In genomic region chr1:12173631-12174121, GRCh38 we compare ENCODE assay signal across 7 cellular contexts. TPM values are rescaled to one million over a fixed set of nuclear protein-coding genes. Genes with fewer than 3 reads are reported as not detected.
DNase-seq lines count a peak whose midpoint lies in the region; ATAC-seq lines count a peak whose summit lies in the region.

No MANE protein-coding gene starts in this region.

- peak overlapping the region; percentile 98 for H3K27ac Mint-ChIP-seq in T-helper 1 cell treated with Interleukin-12 subunit alpha and Interleukin-12 subunit beta and Interleukin-4 antibody, amounts not matched to agents 30 μg/mL and 1 μg/mL, for 36 hours
- H3K27ac Mint-ChIP-seq in activated naive CD4-positive, alpha-beta T cell treated with anti-CD3 and anti-CD28 coated beads, Interleukin-2, amount 50 U/mL, for 72 hours, result peak overlapping the region; percentile 94 to 99
- peak overlapping the region; percentile 81 to 95 (median 91) for H3K27ac Mint-ChIP-seq in naive B cell
- H3K27ac Mint-ChIP-seq in stimulated activated naive CD8-positive, alpha-beta T cell treated with anti-CD3 and anti-CD28 coated beads, Interleukin-15, amount 100 ng/mL, for 72 hours, result peak overlapping the region; percentile 71 to 95

- DNase-seq in activated naive CD4-positive, alpha-beta T cell treated with anti-CD3 and anti-CD28 coated beads, Interleukin-2, amount 50 U/mL, for 72 hours (ENCODE audit: low spot score in 2 of 2), result peak; percentile 62 to 81
- peak; percentile 74 for DNase-seq in naive B cell
- peak; percentile 68 to 88 for DNase-seq in stimulated activated naive CD8-positive, alpha-beta T cell treated with anti-CD3 and anti-CD28 coated beads, Interleukin-15, amount 100 ng/mL, for 72 hours
- no peak for DNase-seq in islet precursor cell

- H3K27me3 Mint-ChIP-seq in T-helper 1 cell treated with Interleukin-12 subunit alpha and Interleukin-12 subunit beta and Interleukin-4 antibody, amounts not matched to agents 30 μg/mL and 1 μg/mL, for 36 hours (ENCODE audit: low read depth), result no peaks in the 10 kb centered on the region
- H3K27me3 Mint-ChIP-seq in naive B cell, result peaks cover 0 to 10% (median 0%) of the 10 kb centered on the region in 3 donors
- H3K27me3 Mint-ChIP-seq in stimulated activated naive CD8-positive, alpha-beta T cell treated with anti-CD3 and anti-CD28 coated beads, Interleukin-15, amount 100 ng/mL, for 72 hours, result no peaks in the 10 kb centered on the region

- H3K9me3 Mint-ChIP-seq in T-helper 1 cell treated with Interleukin-12 subunit alpha and Interleukin-12 subunit beta and Interleukin-4 antibody, amounts not matched to agents 30 μg/mL and 1 μg/mL, for 36 hours, result no peaks in the 10 kb centered on the region
- peaks cover 4 to 5% of the 10 kb centered on the region in 2 donors for H3K9me3 Mint-ChIP-seq in activated naive CD4-positive, alpha-beta T cell treated with anti-CD3 and anti-CD28 coated beads, Interleukin-2, amount 50 U/mL, for 72 hours
- no peaks in the 10 kb centered on the region for H3K9me3 Mint-ChIP-seq in naive B cell
- peaks cover 6 to 7% of the 10 kb centered on the region in 2 donors for H3K9me3 Mint-ChIP-seq in stimulated activated naive CD8-positive, alpha-beta T cell treated with anti-CD3 and anti-CD28 coated beads, Interleukin-15, amount 100 ng/mL, for 72 hours

- peaks cover 51% of the 10 kb centered on the region for H3K36me3 Mint-ChIP-seq in T-helper 1 cell treated with Interleukin-12 subunit alpha and Interleukin-12 subunit beta and Interleukin-4 antibody, amounts not matched to agents 30 μg/mL and 1 μg/mL, for 36 hours (ENCODE audit: low read depth)
- H3K36me3 Mint-ChIP-seq in activated naive CD4-positive, alpha-beta T cell treated with anti-CD3 and anti-CD28 coated beads, Interleukin-2, amount 50 U/mL, for 72 hours, result peaks cover 12 to 52% of the 10 kb centered on the region in 2 donors
- peaks cover 0 to 8% of the 10 kb centered on the region in 2 donors for H3K36me3 Mint-ChIP-seq in naive B cell

- H3K4me3 Mint-ChIP-seq in T-helper 1 cell treated with Interleukin-12 subunit alpha and Interleukin-12 subunit beta and Interleukin-4 antibody, amounts not matched to agents 30 μg/mL and 1 μg/mL, for 36 hours, result peak overlapping the region; percentile 85
- peak overlapping the region in 7 of 8 donors; percentile 18 to 57 (median 50) for H3K4me3 Mint-ChIP-seq in naive B cell
- H3K4me3 Mint-ChIP-seq in stimulated activated naive CD8-positive, alpha-beta T cell treated with anti-CD3 and anti-CD28 coated beads, Interleukin-15, amount 100 ng/mL, for 72 hours, result peak overlapping the region; percentile 84 to 90

- peaks cover 77% of the 10 kb centered on the region for H3K4me1 Mint-ChIP-seq in T-helper 1 cell treated with Interleukin-12 subunit alpha and Interleukin-12 subunit beta and Interleukin-4 antibody, amounts not matched to agents 30 μg/mL and 1 μg/mL, for 36 hours (ENCODE audit: low read depth)
- H3K4me1 Mint-ChIP-seq in naive B cell, result peaks cover 67 to 85% (median 79%) of the 10 kb centered on the region in 3 donors
- peaks cover 97% of the 10 kb centered on the region for H3K4me1 Mint-ChIP-seq in stimulated activated naive CD8-positive, alpha-beta T cell treated with anti-CD3 and anti-CD28 coated beads, Interleukin-15, amount 100 ng/mL, for 72 hours

- peak in 1 of 2 donors; percentile 12 for ATAC-seq in activated naive CD4-positive, alpha-beta T cell treated with anti-CD3 and anti-CD28 coated beads, Interleukin-2, amount 50 U/mL, for 72 hours
- ATAC-seq in naive B cell (ENCODE audit: low read depth in 2 of 2), result peak; percentile 92 to 94
- ATAC-seq in stimulated activated naive CD8-positive, alpha-beta T cell treated with anti-CD3 and anti-CD28 coated beads, Interleukin-15, amount 100 ng/mL, for 72 hours, result peak; percentile 65
- ATAC-seq in GM21529 (IDR thresholded peaks at IDR 0.05; ENCODE audit: unreplicated experiment), result no peak
- ATAC-seq in GM21367 (IDR thresholded peaks at IDR 0.05; ENCODE audit: unreplicated experiment), result no peak

RNA-seq across cellular contexts. Expression of gene TNFRSF1B, which starts 6.9 kb away (rescaled TPM):
- total RNA-seq in activated naive CD4-positive, alpha-beta T cell treated with anti-CD3 and anti-CD28 coated beads, Interleukin-2, amount 50 U/mL, for 72 hours, result 100 to 1,000 TPM in 1 of 2 donors, 10 to 100 TPM in 1; 98.1 to 143 TPM
- 10 to 100 TPM; 29.0 to 54.0 (median 42.7) TPM for polyA plus RNA-seq in naive B cell (ENCODE audit: low read depth in 6 of 6)

RNA-seq across cellular contexts. Expression of gene VPS13D, which starts 56.2 kb away (rescaled TPM):
- total RNA-seq in activated naive CD4-positive, alpha-beta T cell treated with anti-CD3 and anti-CD28 coated beads, Interleukin-2, amount 50 U/mL, for 72 hours, result 10 to 100 TPM; 31.2 to 40.7 TPM
- 10 to 100 TPM in 4 of 6 donors, 1 to 10 TPM in 2; 7.6 to 14.6 (median 11.8) TPM for polyA plus RNA-seq in naive B cell (ENCODE audit: low read depth in 6 of 6)

Comparison
In these comparisons a context has a peak if more than half of its experiments do, and no peak if none do; other contexts are left out.
1. ATAC-seq: peak in naive B cell (2 of 2) and stimulated activated naive CD8-positive, alpha-beta T cell treated with anti-CD3 and anti-CD28 coated beads, Interleukin-15, amount 100 ng/mL, for 72 hours (single experiment); none in GM21529 (single experiment) and GM21367 (single experiment).
2. Peak in every context shown above with its lines, with median percentiles within 50 percentile points of each other: H3K27ac Mint-ChIP-seq and H3K4me3 Mint-ChIP-seq.